ENCODE assay signal across 8 cellular contexts in the genomic region with DNA sequence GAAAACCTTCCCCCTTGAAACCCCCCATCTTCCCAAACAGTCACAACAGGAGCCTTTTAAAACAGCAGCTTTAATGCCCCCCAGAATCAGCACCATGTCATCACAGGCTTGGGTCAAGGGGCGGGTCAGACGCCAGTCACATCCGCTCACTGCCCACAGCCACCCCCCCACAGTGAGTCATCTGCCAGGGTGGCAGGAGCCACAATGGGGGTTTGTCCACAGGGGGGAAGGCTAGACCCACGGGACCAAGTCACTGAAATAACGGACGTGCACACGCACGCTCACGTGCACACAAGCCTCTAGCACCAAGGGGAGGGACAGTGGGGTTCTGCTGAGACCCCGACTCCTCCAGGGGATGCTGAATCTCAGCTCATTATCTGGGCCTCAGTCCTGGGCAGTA. TPM values are rescaled to one million over a fixed set of nuclear protein-coding genes. Genes with fewer than 3 reads are reported as not detected.
DNase-seq lines count a peak whose midpoint lies in the region; ATAC-seq lines count a peak whose summit lies in the region.

No MANE protein-coding gene starts in this region.

- peak overlapping the region; percentile 15 for H3K27ac Mint-ChIP-seq in activated naive CD8-positive, alpha-beta T cell treated with anti-CD3 and anti-CD28 coated beads, Interleukin-2, amount 50 U/mL, for 24 hours
- no peak overlapping the region for H3K27ac Mint-ChIP-seq in activated naive CD8-positive, alpha-beta T cell treated with anti-CD3 and anti-CD28 coated beads for 36 hours
- no peak overlapping the region for H3K27ac Mint-ChIP-seq in activated CD4-positive, alpha-beta memory T cell treated with anti-CD3 and anti-CD28 coated beads for 36 hours
- H3K27ac Mint-ChIP-seq in stimulated activated naive CD8-positive, alpha-beta T cell treated with anti-CD3 and anti-CD28 coated beads, Interleukin-15, Interleukin-2, amounts not matched to agents 100 ng/mL and 50 ng/mL, for 24 hours: peak overlapping the region; percentile 16

- H3K4me1 Mint-ChIP-seq in activated naive CD8-positive, alpha-beta T cell treated with anti-CD3 and anti-CD28 coated beads, Interleukin-2, amount 50 U/mL, for 24 hours: peaks cover 24% of the 10 kb centered on the region
- H3K4me1 Mint-ChIP-seq in activated naive CD8-positive, alpha-beta T cell treated with anti-CD3 and anti-CD28 coated beads for 36 hours: peaks cover 10% of the 10 kb centered on the region
- peaks cover 3% of the 10 kb centered on the region for H3K4me1 Mint-ChIP-seq in activated CD4-positive, alpha-beta memory T cell treated with anti-CD3 and anti-CD28 coated beads for 36 hours (ENCODE audit: low read depth)
- H3K4me1 Mint-ChIP-seq in stimulated activated naive CD8-positive, alpha-beta T cell treated with anti-CD3 and anti-CD28 coated beads, Interleukin-15, Interleukin-2, amounts not matched to agents 100 ng/mL and 50 ng/mL, for 24 hours (ENCODE audit: low read depth): peaks cover 32% of the 10 kb centered on the region

- intact Hi-C loops in activated CD4-positive, alpha-beta memory T cell treated with anti-CD3 and anti-CD28 coated beads for 36 hours (cut with micrococcal nuclease): no loop called here
- intact Hi-C loops in left ventricle myocardium superior (cut with micrococcal nuclease): no loop called here

- peaks cover 2% of the 10 kb centered on the region for H3K27me3 Mint-ChIP-seq in activated naive CD8-positive, alpha-beta T cell treated with anti-CD3 and anti-CD28 coated beads, Interleukin-2, amount 50 U/mL, for 24 hours
- H3K27me3 Mint-ChIP-seq in activated naive CD8-positive, alpha-beta T cell treated with anti-CD3 and anti-CD28 coated beads for 36 hours: no peaks in the 10 kb centered on the region
- H3K27me3 Mint-ChIP-seq in activated CD4-positive, alpha-beta memory T cell treated with anti-CD3 and anti-CD28 coated beads for 36 hours: no peaks in the 10 kb centered on the region
- no peaks in the 10 kb centered on the region for H3K27me3 Mint-ChIP-seq in stimulated activated naive CD8-positive, alpha-beta T cell treated with anti-CD3 and anti-CD28 coated beads, Interleukin-15, Interleukin-2, amounts not matched to agents 100 ng/mL and 50 ng/mL, for 24 hours

- ATAC-seq in activated naive CD8-positive, alpha-beta T cell treated with anti-CD3 and anti-CD28 coated beads, Interleukin-2, amount 50 U/mL, for 24 hours: peak; percentile 42
- ATAC-seq in left ventricle myocardium superior (no peak), HG02938 (IDR thresholded peaks at IDR 0.05; ENCODE audit: unreplicated experiment) (no peak), HG03520 (IDR thresholded peaks at IDR 0.05; ENCODE audit: unreplicated experiment) (no peak), GM19467 (IDR thresholded peaks at IDR 0.05; ENCODE audit: unreplicated experiment) (no peak)

- H3K36me3 Mint-ChIP-seq in activated naive CD8-positive, alpha-beta T cell treated with anti-CD3 and anti-CD28 coated beads, Interleukin-2, amount 50 U/mL, for 24 hours (ENCODE audit: low read depth): no peaks in the 10 kb centered on the region
- no peaks in the 10 kb centered on the region for H3K36me3 Mint-ChIP-seq in activated naive CD8-positive, alpha-beta T cell treated with anti-CD3 and anti-CD28 coated beads for 36 hours
- no peaks in the 10 kb centered on the region for H3K36me3 Mint-ChIP-seq in activated CD4-positive, alpha-beta memory T cell treated with anti-CD3 and anti-CD28 coated beads for 36 hours
- no peaks in the 10 kb centered on the region for H3K36me3 Mint-ChIP-seq in stimulated activated naive CD8-positive, alpha-beta T cell treated with anti-CD3 and anti-CD28 coated beads, Interleukin-15, Interleukin-2, amounts not matched to agents 100 ng/mL and 50 ng/mL, for 24 hours (ENCODE audit: low read depth)

- CTCF ChIA-PET in activated CD4-positive, alpha-beta memory T cell treated with anti-CD3 and anti-CD28 coated beads for 36 hours (lab: Charles Lee): interaction anchor here (1.2 kb wide), 1 partner anchor 163 kb away, joined by 4 read pairs; no protein-coding TSS in a partner anchor

- no peak overlapping the region for H3K4me3 Mint-ChIP-seq in activated naive CD8-positive, alpha-beta T cell treated with anti-CD3 and anti-CD28 coated beads, Interleukin-2, amount 50 U/mL, for 24 hours
- no peak overlapping the region for H3K4me3 Mint-ChIP-seq in activated naive CD8-positive, alpha-beta T cell treated with anti-CD3 and anti-CD28 coated beads for 36 hours
- H3K4me3 Mint-ChIP-seq in activated CD4-positive, alpha-beta memory T cell treated with anti-CD3 and anti-CD28 coated beads for 36 hours: no peak overlapping the region
- H3K4me3 Mint-ChIP-seq in stimulated activated naive CD8-positive, alpha-beta T cell treated with anti-CD3 and anti-CD28 coated beads, Interleukin-15, Interleukin-2, amounts not matched to agents 100 ng/mL and 50 ng/mL, for 24 hours: no peak overlapping the region

- DNase-seq in activated naive CD8-positive, alpha-beta T cell treated with anti-CD3 and anti-CD28 coated beads, Interleukin-2, amount 50 U/mL, for 24 hours: peak; percentile 61
- DNase-seq in activated naive CD8-positive, alpha-beta T cell treated with anti-CD3 and anti-CD28 coated beads for 36 hours: no peak
- peak; percentile 55 for DNase-seq in activated CD4-positive, alpha-beta memory T cell treated with anti-CD3 and anti-CD28 coated beads for 36 hours
- DNase-seq in left ventricle myocardium superior: peak; percentile 56

- POLR2A ChIA-PET in activated CD4-positive, alpha-beta memory T cell treated with anti-CD3 and anti-CD28 coated beads for 36 hours (lab: Charles Lee): no interaction called here

- no peaks in the 10 kb centered on the region for H3K9me3 Mint-ChIP-seq in activated naive CD8-positive, alpha-beta T cell treated with anti-CD3 and anti-CD28 coated beads, Interleukin-2, amount 50 U/mL, for 24 hours
- no peaks in the 10 kb centered on the region for H3K9me3 Mint-ChIP-seq in activated naive CD8-positive, alpha-beta T cell treated with anti-CD3 and anti-CD28 coated beads for 36 hours
- H3K9me3 Mint-ChIP-seq in activated CD4-positive, alpha-beta memory T cell treated with anti-CD3 and anti-CD28 coated beads for 36 hours: no peaks in the 10 kb centered on the region
- no peaks in the 10 kb centered on the region for H3K9me3 Mint-ChIP-seq in stimulated activated naive CD8-positive, alpha-beta T cell treated with anti-CD3 and anti-CD28 coated beads, Interleukin-15, Interleukin-2, amounts not matched to agents 100 ng/mL and 50 ng/mL, for 24 hours

RNA-seq across cellular contexts. Expression of gene UCN2, which starts 0.4 kb away (rescaled TPM):
- not detected for total RNA-seq in activated naive CD8-positive, alpha-beta T cell treated with anti-CD3 and anti-CD28 coated beads for 36 hours
- total RNA-seq in activated CD4-positive, alpha-beta memory T cell treated with anti-CD3 and anti-CD28 coated beads for 36 hours: not detected
- total RNA-seq in left ventricle myocardium superior: 0.17 TPM

RNA-seq across cellular contexts. Expression of gene PFKFB4, which starts 7.4 kb away (rescaled TPM):
- total RNA-seq in activated naive CD8-positive, alpha-beta T cell treated with anti-CD3 and anti-CD28 coated beads for 36 hours: 10 to 100 TPM; 33.7 to 36.1 TPM
- 10 to 100 TPM; 19.4 to 22.4 TPM for total RNA-seq in activated CD4-positive, alpha-beta memory T cell treated with anti-CD3 and anti-CD28 coated beads for 36 hours
- total RNA-seq in left ventricle myocardium superior: 2.2 TPM

RNA-seq across cellular contexts. Expression of gene COL7A1, which starts 31.1 kb away (rescaled TPM):
- total RNA-seq in activated naive CD8-positive, alpha-beta T cell treated with anti-CD3 and anti-CD28 coated beads for 36 hours: 1 to 10 TPM; 1.4 to 1.8 TPM
- total RNA-seq in activated CD4-positive, alpha-beta memory T cell treated with anti-CD3 and anti-CD28 coated beads for 36 hours: 1 to 10 TPM; 1.1 TPM
- 24.5 TPM for total RNA-seq in left ventricle myocardium superior

RNA-seq across cellular contexts. Expression of gene UQCRC1, which starts 45.4 kb away (rescaled TPM):
- 100 to 1,000 TPM; 193 to 209 TPM for total RNA-seq in activated naive CD8-positive, alpha-beta T cell treated with anti-CD3 and anti-CD28 coated beads for 36 hours
- 100 to 1,000 TPM; 251 to 259 TPM for total RNA-seq in activated CD4-positive, alpha-beta memory T cell treated with anti-CD3 and anti-CD28 coated beads for 36 hours
- total RNA-seq in left ventricle myocardium superior: 1,236 TPM

RNA-seq across cellular contexts. Expression of gene TMEM89, which starts 57.5 kb away (rescaled TPM):
- not detected for total RNA-seq in activated naive CD8-positive, alpha-beta T cell treated with anti-CD3 and anti-CD28 coated beads for 36 hours
- under 1 TPM in 1 of 2 experiments, not detected in 1; 0.75 TPM for total RNA-seq in activated CD4-positive, alpha-beta memory T cell treated with anti-CD3 and anti-CD28 coated beads for 36 hours
- total RNA-seq in left ventricle myocardium superior: not detected

Comparison
In these comparisons a context has a peak if more than half of its experiments do, and no peak if none do; other contexts are left out.
1. H3K27ac Mint-ChIP-seq: peak in activated naive CD8-positive, alpha-beta T cell treated with anti-CD3 and anti-CD28 coated beads, Interleukin-2, amount 50 U/mL, for 24 hours (single experiment) and stimulated activated naive CD8-positive, alpha-beta T cell treated with anti-CD3 and anti-CD28 coated beads, Interleukin-15, Interleukin-2, amounts not matched to agents 100 ng/mL and 50 ng/mL, for 24 hours (single experiment); none in activated naive CD8-positive, alpha-beta T cell treated with anti-CD3 and anti-CD28 coated beads for 36 hours (single experiment) and activated CD4-positive, alpha-beta memory T cell treated with anti-CD3 and anti-CD28 coated beads for 36 hours (single experiment).